Comparison of ENCODE assay signal across 11 cellular contexts in the genomic region with DNA sequence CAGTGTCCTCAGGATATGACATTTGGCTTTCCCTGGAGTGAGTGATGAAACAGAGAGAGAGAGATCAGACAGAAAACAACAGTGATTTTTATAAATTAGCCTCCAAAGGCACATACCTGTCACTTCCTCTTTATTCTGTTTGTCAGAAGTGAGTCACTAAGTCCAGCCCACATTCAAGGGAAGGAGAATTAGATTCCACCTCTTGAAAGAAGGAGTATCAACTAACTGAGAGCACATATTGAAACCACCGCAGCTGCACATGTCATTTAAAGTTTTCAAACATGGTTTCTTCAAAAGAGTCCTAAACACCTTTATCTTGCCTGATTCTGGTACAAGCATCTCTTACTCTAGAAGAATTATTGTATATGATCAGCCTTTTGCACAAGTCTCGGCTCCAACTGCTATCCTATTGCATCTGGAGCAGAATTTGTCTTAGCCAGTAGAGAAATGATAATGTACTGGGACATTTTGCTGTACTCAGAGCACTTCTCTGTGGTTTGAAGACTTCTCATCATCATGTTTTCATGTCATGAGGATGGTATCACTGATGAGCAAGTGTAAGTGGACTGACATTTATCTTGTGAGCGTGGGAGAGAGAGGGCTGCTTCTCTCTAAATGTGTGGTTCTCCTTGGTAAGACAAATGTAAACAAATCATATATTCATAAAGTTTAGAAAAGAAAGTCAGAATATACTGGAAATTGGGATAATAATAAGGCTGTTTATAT.
DNase-seq lines count a peak whose midpoint lies in the region; ATAC-seq and TF ChIP-seq lines count a peak whose summit lies in the region.
"Had no signal": no experiment of that assay in that cellular context is flagged by ENCODE, and none has a peak within 500 bp of the region (broad histone marks: within the 10 kb centered on the region; RNA-seq: fewer than 3 reads in every experiment).

No MANE protein-coding gene starts in this region.

- H3K9me3 ChIP-seq in SU-DHL-6 (ENCODE audit: insufficient read depth, low read length): no peaks in the 10 kb centered on the region

- no peak overlapping the region for H3K4me3 ChIP-seq in SU-DHL-6 (ENCODE audit: insufficient read depth, low read length, poor library complexity, severe bottlenecking)

- H3K36me3 ChIP-seq in SU-DHL-6 (ENCODE audit: low read length): no peaks in the 10 kb centered on the region

- peaks cover 73% of the 10 kb centered on the region for H3K4me1 Mint-ChIP-seq in stimulated activated naive CD8-positive, alpha-beta T cell treated with anti-CD3 and anti-CD28 coated beads, Interleukin-15, amount 100 ng/mL, for 72 hours

- peaks cover 0 to 8% of the 10 kb centered on the region in 2 donors for H3K9me3 Mint-ChIP-seq in stimulated activated naive CD8-positive, alpha-beta T cell treated with anti-CD3 and anti-CD28 coated beads, Interleukin-15, amount 100 ng/mL, for 72 hours

- H3K27ac Mint-ChIP-seq in stimulated activated naive CD8-positive, alpha-beta T cell treated with anti-CD3 and anti-CD28 coated beads, Interleukin-15, amount 100 ng/mL, for 72 hours: peak overlapping the region; percentile 77 to 94

- H3K4me3 Mint-ChIP-seq in stimulated activated naive CD8-positive, alpha-beta T cell treated with anti-CD3 and anti-CD28 coated beads, Interleukin-15, amount 100 ng/mL, for 72 hours: peak overlapping the region; percentile 62 to 64

- no peaks in the 10 kb centered on the region for H3K27me3 Mint-ChIP-seq in stimulated activated naive CD8-positive, alpha-beta T cell treated with anti-CD3 and anti-CD28 coated beads, Interleukin-15, amount 100 ng/mL, for 72 hours

- no peaks in the 10 kb centered on the region for H3K9me2 ChIP-seq in SU-DHL-6 (replicated peaks; ENCODE audit: insufficient read depth, low read length)

- H3K79me2 ChIP-seq in SU-DHL-6 (ENCODE audit: insufficient read depth, low read length): no peaks in the 10 kb centered on the region

- H3K27me3 ChIP-seq in SU-DHL-6 (ENCODE audit: low read length): no peaks in the 10 kb centered on the region

- no peak overlapping the region for H3K9ac ChIP-seq in SU-DHL-6 (ENCODE audit: low read length)

- peak; percentile 52 for ATAC-seq in HG02885 (IDR thresholded peaks at IDR 0.05; ENCODE audit: poor library complexity, unreplicated experiment)
- peak; percentile 92 for ATAC-seq in stimulated activated naive CD8-positive, alpha-beta T cell treated with anti-CD3 and anti-CD28 coated beads, Interleukin-15, amount 100 ng/mL, for 72 hours
- ATAC-seq in HG02763 (IDR thresholded peaks at IDR 0.05; ENCODE audit: unreplicated experiment): no peak

- peak overlapping the region; percentile 47 for H2AFZ ChIP-seq in SU-DHL-6 (ENCODE audit: low read depth, low read length, severe bottlenecking)

- DNase-seq in stimulated activated CD4-positive, alpha-beta T cell treated with anti-CD3 and anti-CD28 coated beads, Interleukin-15, amount 100 ng/mL, for 24 hours: peak; percentile 38
- DNase-seq in stimulated activated CD4-positive, alpha-beta T cell treated with anti-CD3 and anti-CD28 coated beads, Interleukin-4, amount 100 ng/mL, for 1 hour: no peak
- DNase-seq in stimulated activated naive CD8-positive, alpha-beta T cell treated with anti-CD3 and anti-CD28 coated beads, Interleukin-15, amount 100 ng/mL, for 72 hours: peak; percentile 15 to 21
- no peak for DNase-seq in OCI-M2 (lab: John Stamatoyannopoulos, UW; ENCODE audit: unreplicated experiment)
- no peak for DNase-seq in NCI-H2107 treated with DMSO at 0.1 percent for 48 hours (lab: John Stamatoyannopoulos, UW; ENCODE audit: unreplicated experiment)
- DNase-seq: dermis blood vessel endothelial cell, kidney had no signal

- TF ChIP-seq CTCF in SU-DHL-6 (IDR thresholded peaks at IDR 0.05; ENCODE audit: insufficient read depth, low read length, poor library complexity, severe bottlenecking): no peak

- H3K27ac ChIP-seq in SU-DHL-6 (ENCODE audit: low read depth, low read length): no peak overlapping the region
- H3K27ac ChIP-seq: C4-2B had no signal

- no peak overlapping the region for H3K4me2 ChIP-seq in SU-DHL-6 (ENCODE audit: low read depth, low read length, poor library complexity, severe bottlenecking)

- no peaks in the 10 kb centered on the region for H3F3A ChIP-seq in SU-DHL-6 (ENCODE audit: insufficient read depth)

- no peaks in the 10 kb centered on the region for H4K20me1 ChIP-seq in SU-DHL-6 (ENCODE audit: low read depth, low read length)

Comparison
In these comparisons a context has a peak if more than half of its experiments do, and no peak if none do; other contexts are left out.
1. DNase-seq: peak in stimulated activated CD4-positive, alpha-beta T cell treated with anti-CD3 and anti-CD28 coated beads, Interleukin-15, amount 100 ng/mL, for 24 hours (single experiment) and stimulated activated naive CD8-positive, alpha-beta T cell treated with anti-CD3 and anti-CD28 coated beads, Interleukin-15, amount 100 ng/mL, for 72 hours (2 of 2); none in stimulated activated CD4-positive, alpha-beta T cell treated with anti-CD3 and anti-CD28 coated beads, Interleukin-4, amount 100 ng/mL, for 1 hour (single experiment), OCI-M2 (single experiment) and NCI-H2107 treated with DMSO at 0.1 percent for 48 hours (single experiment).